ENCODE assay signal across 8 cellular contexts in genomic region chrX:36908801-36909403, GRCh38.
DNase-seq lines count a peak whose midpoint lies in the region; ATAC-seq, FAIRE-seq and TF ChIP-seq lines count a peak whose summit lies in the region.

No MANE protein-coding gene starts in this region.

- no peak for DNase-seq in activated CD8-positive, alpha-beta T cell treated with anti-CD3 and anti-CD28 coated beads for 36 hours
- DNase-seq in activated CD8-positive, alpha-beta T cell treated with anti-CD3 and anti-CD28 coated beads, Interleukin-2, amount 10 ng/mL, durations not matched to agents 7 days and 5 days: no peak
- DNase-seq in HPDE6-E6E7 (ENCODE audit: extremely low spot score): peak; percentile 10
- peak; percentile 13 for DNase-seq in RWPE1 (ENCODE audit: low spot score)
- DNase-seq in foreskin fibroblast: peak in 1 of 2 donors; percentile 15
- DNase-seq in urothelium cell line (ENCODE audit: low spot score): peak; percentile 4
- DNase-seq in activated CD8-positive, alpha-beta memory T cell treated with anti-CD3 and anti-CD28 coated beads, Interleukin-2, amount 50 U/mL, for 4 hours: no peak
- no peak for DNase-seq in activated CD4-positive, alpha-beta T cell treated with anti-CD3 and anti-CD28 coated beads, Interleukin-2, amount 10 ng/mL, durations not matched to agents 24 days and 14 days

- intact Hi-C loops in activated CD8-positive, alpha-beta T cell treated with anti-CD3 and anti-CD28 coated beads for 36 hours (cut with micrococcal nuclease): no loop called here
- intact Hi-C loops in activated CD4-positive, alpha-beta T cell treated with anti-CD3 and anti-CD28 coated beads, Interleukin-2, amount 10 ng/mL, durations not matched to agents 24 days and 14 days (cut with micrococcal nuclease): no loop called here

- peak; percentile 27 for TF ChIP-seq CTCF in activated CD8-positive, alpha-beta T cell treated with anti-CD3 and anti-CD28 coated beads for 36 hours (IDR thresholded peaks at IDR 0.05)
- TF ChIP-seq CTCF in RWPE1 (conservative IDR thresholded peaks at IDR 0.05; ENCODE audit: low read depth) (peak; percentile 39; the same call in 1 of the 2 replicates), foreskin fibroblast (IDR thresholded peaks at IDR 0.05; ENCODE audit: low read depth, low read length) (peak; percentile 33)

- no peaks in the 10 kb centered on the region for H3K27me3 Mint-ChIP-seq in activated CD8-positive, alpha-beta T cell treated with anti-CD3 and anti-CD28 coated beads for 36 hours
- H3K27me3 Mint-ChIP-seq in activated CD8-positive, alpha-beta T cell treated with anti-CD3 and anti-CD28 coated beads, Interleukin-2, amount 10 ng/mL, durations not matched to agents 7 days and 5 days (ENCODE audit: low read depth): no peaks in the 10 kb centered on the region
- H3K27me3 Mint-ChIP-seq in activated CD4-positive, alpha-beta T cell treated with anti-CD3 and anti-CD28 coated beads, Interleukin-2, amount 10 ng/mL, durations not matched to agents 24 days and 14 days: no peaks in the 10 kb centered on the region

- no peak overlapping the region for H3K27ac Mint-ChIP-seq in activated CD8-positive, alpha-beta T cell treated with anti-CD3 and anti-CD28 coated beads for 36 hours
- no peak overlapping the region for H3K27ac Mint-ChIP-seq in activated CD8-positive, alpha-beta T cell treated with anti-CD3 and anti-CD28 coated beads, Interleukin-2, amount 10 ng/mL, durations not matched to agents 7 days and 5 days
- H3K27ac Mint-ChIP-seq in activated CD4-positive, alpha-beta T cell treated with anti-CD3 and anti-CD28 coated beads, Interleukin-2, amount 10 ng/mL, durations not matched to agents 24 days and 14 days: no peak overlapping the region

- no peak for ATAC-seq in activated CD8-positive, alpha-beta T cell treated with anti-CD3 and anti-CD28 coated beads for 36 hours
- no peak for ATAC-seq in activated CD8-positive, alpha-beta T cell treated with anti-CD3 and anti-CD28 coated beads, Interleukin-2, amount 10 ng/mL, durations not matched to agents 7 days and 5 days

- H3K36me3 Mint-ChIP-seq in activated CD8-positive, alpha-beta T cell treated with anti-CD3 and anti-CD28 coated beads for 36 hours (ENCODE audit: low read depth): no peaks in the 10 kb centered on the region
- H3K36me3 Mint-ChIP-seq in activated CD8-positive, alpha-beta T cell treated with anti-CD3 and anti-CD28 coated beads, Interleukin-2, amount 10 ng/mL, durations not matched to agents 7 days and 5 days (ENCODE audit: low read depth): no peaks in the 10 kb centered on the region
- H3K36me3 Mint-ChIP-seq in activated CD4-positive, alpha-beta T cell treated with anti-CD3 and anti-CD28 coated beads, Interleukin-2, amount 10 ng/mL, durations not matched to agents 24 days and 14 days (ENCODE audit: low read depth): no peaks in the 10 kb centered on the region

- POLR2A ChIA-PET in activated CD8-positive, alpha-beta T cell treated with anti-CD3 and anti-CD28 coated beads for 36 hours (lab: Charles Lee): no interaction called here
- POLR2A ChIA-PET in activated CD8-positive, alpha-beta T cell treated with anti-CD3 and anti-CD28 coated beads, Interleukin-2, amount 10 ng/mL, durations not matched to agents 7 days and 5 days (lab: Charles Lee): no interaction called here
- POLR2A ChIA-PET in RWPE1 (lab: Yijun Ruan, JAX; ENCODE audit: low non-redundant PET): no interaction called here

- CTCF ChIA-PET in activated CD8-positive, alpha-beta T cell treated with anti-CD3 and anti-CD28 coated beads for 36 hours (lab: Charles Lee): interaction anchor here (1.3 kb wide), 1 partner anchor 1017 kb away, joined by 3 read pairs; no protein-coding TSS in a partner anchor
- CTCF ChIA-PET in activated CD8-positive, alpha-beta T cell treated with anti-CD3 and anti-CD28 coated beads, Interleukin-2, amount 10 ng/mL, durations not matched to agents 7 days and 5 days (lab: Charles Lee): no interaction called here
- CTCF ChIA-PET in RWPE1 (lab: Yijun Ruan, JAX): interaction anchor here (0.6 to 0.7 kb wide), 4 partner anchors 19 to 1610 kb away, joined by 3 to 4 read pairs (median 3); no protein-coding TSS in a partner anchor

- no peak for FAIRE-seq in urothelium cell line (lab: Jason Lieb, UNC)

- no peaks in the 10 kb centered on the region for H3K4me1 Mint-ChIP-seq in activated CD8-positive, alpha-beta T cell treated with anti-CD3 and anti-CD28 coated beads for 36 hours (ENCODE audit: low read depth)
- no peaks in the 10 kb centered on the region for H3K4me1 Mint-ChIP-seq in activated CD8-positive, alpha-beta T cell treated with anti-CD3 and anti-CD28 coated beads, Interleukin-2, amount 10 ng/mL, durations not matched to agents 7 days and 5 days (ENCODE audit: low read depth)
- H3K4me1 Mint-ChIP-seq in activated CD4-positive, alpha-beta T cell treated with anti-CD3 and anti-CD28 coated beads, Interleukin-2, amount 10 ng/mL, durations not matched to agents 24 days and 14 days: no peaks in the 10 kb centered on the region

- H3K9me3 Mint-ChIP-seq in activated CD8-positive, alpha-beta T cell treated with anti-CD3 and anti-CD28 coated beads for 36 hours: no peaks in the 10 kb centered on the region
- no peaks in the 10 kb centered on the region for H3K9me3 Mint-ChIP-seq in activated CD8-positive, alpha-beta T cell treated with anti-CD3 and anti-CD28 coated beads, Interleukin-2, amount 10 ng/mL, durations not matched to agents 7 days and 5 days (ENCODE audit: insufficient read depth)
- no peaks in the 10 kb centered on the region for H3K9me3 Mint-ChIP-seq in activated CD4-positive, alpha-beta T cell treated with anti-CD3 and anti-CD28 coated beads, Interleukin-2, amount 10 ng/mL, durations not matched to agents 24 days and 14 days

- no peak overlapping the region for H3K27ac ChIP-seq in RWPE1

- no peak overlapping the region for H3K4me3 Mint-ChIP-seq in activated CD8-positive, alpha-beta T cell treated with anti-CD3 and anti-CD28 coated beads for 36 hours
- no peak overlapping the region for H3K4me3 Mint-ChIP-seq in activated CD8-positive, alpha-beta T cell treated with anti-CD3 and anti-CD28 coated beads, Interleukin-2, amount 10 ng/mL, durations not matched to agents 7 days and 5 days
- no peak overlapping the region for H3K4me3 Mint-ChIP-seq in activated CD4-positive, alpha-beta T cell treated with anti-CD3 and anti-CD28 coated beads, Interleukin-2, amount 10 ng/mL, durations not matched to agents 24 days and 14 days

- no peak overlapping the region for H3K4me3 ChIP-seq in foreskin fibroblast (ENCODE audit: low read depth in 1 of 2, low read length in 2 of 2)

Comparison
In these comparisons a context has a peak if more than half of its experiments do, and no peak if none do; other contexts are left out.
1. DNase-seq: peak in HPDE6-E6E7 (single experiment), RWPE1 (single experiment) and urothelium cell line (single experiment); none in activated CD8-positive, alpha-beta T cell treated with anti-CD3 and anti-CD28 coated beads for 36 hours (single experiment), activated CD8-positive, alpha-beta T cell treated with anti-CD3 and anti-CD28 coated beads, Interleukin-2, amount 10 ng/mL, durations not matched to agents 7 days and 5 days (single experiment), activated CD8-positive, alpha-beta memory T cell treated with anti-CD3 and anti-CD28 coated beads, Interleukin-2, amount 50 U/mL, for 4 hours (single experiment) and activated CD4-positive, alpha-beta T cell treated with anti-CD3 and anti-CD28 coated beads, Interleukin-2, amount 10 ng/mL, durations not matched to agents 24 days and 14 days (single experiment).
2. Peak in every context shown above with its lines, with median percentiles within 50 percentile points of each other: CTCF ChIP-seq.